ENCODE assay signal across 25 cellular contexts in the genomic region with DNA sequence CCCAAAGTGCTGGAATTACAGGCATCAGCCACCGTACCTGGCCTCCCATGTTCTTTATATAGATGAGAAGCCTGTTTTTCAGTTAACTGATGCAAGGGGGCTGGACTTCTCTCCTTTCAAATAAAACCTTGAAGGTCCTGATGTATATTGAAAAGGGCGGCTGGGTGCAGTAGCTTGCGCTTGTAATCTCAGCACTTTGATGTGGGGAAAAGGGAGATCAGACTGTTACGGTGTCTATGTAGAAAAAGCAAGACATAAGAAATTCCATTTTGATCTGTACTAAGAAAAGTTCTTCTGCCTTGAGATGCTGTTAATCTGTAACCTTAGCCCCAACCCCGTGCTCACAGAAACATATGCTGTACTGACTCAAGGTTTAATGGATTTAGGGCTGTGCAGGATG. TPM values are rescaled to one million over a fixed set of nuclear protein-coding genes. Genes with fewer than 3 reads are reported as not detected.
A peak's percentile ranks its signal among the peaks of the same experiment; 100 is the strongest.
DNase-seq lines count a peak whose midpoint lies in the region; ATAC-seq and TF ChIP-seq lines count a peak whose summit lies in the region.
"Had no signal": no experiment of that assay in that cellular context is flagged by ENCODE, and none has a peak within 500 bp of the region (broad histone marks: within the 10 kb centered on the region; RNA-seq: fewer than 3 reads in every experiment).

No MANE protein-coding gene starts in this region.

- TF ChIP-seq CTCF in RWPE2 (IDR thresholded peaks at IDR 0.05; ENCODE audit: poor library complexity, severe bottlenecking) (no peak), mammary epithelial cell (conservative IDR thresholded peaks at IDR 0.05 in 1 of 2, IDR thresholded peaks at IDR 0.05 in 1 of 2; ENCODE audit: extremely low read depth in 1 of 2, insufficient read depth in 1 of 2, low read depth in 1 of 2, low read length in 2 of 2) (no peak), thyroid gland (IDR thresholded peaks at IDR 0.05) (no peak)

- no peak overlapping the region for H3K4me2 ChIP-seq in mammary epithelial cell (ENCODE audit: insufficient read depth, low read depth, low read length)
- H3K4me2 ChIP-seq: BLaER1 had no signal

- H3K27ac ChIP-seq in RWPE2 (ENCODE audit: poor library complexity, severe bottlenecking) (no peak overlapping the region), mammary epithelial cell (ENCODE audit: insufficient read depth, low read depth, low read length) (no peak overlapping the region), thyroid gland (no peak overlapping the region)
- H3K27ac ChIP-seq: adrenal gland, BLaER1, GM23248 had no signal

- H3K4me3 ChIP-seq in RWPE2 (ENCODE audit: severe bottlenecking) = no peak overlapping the region
- no peak overlapping the region for H3K4me3 ChIP-seq in mammary epithelial cell (replicated peaks in 1 of 3; ENCODE audit: insufficient read depth in 1 of 3, low read depth in 2 of 3, low read length in 3 of 3)
- no peak overlapping the region for H3K4me3 ChIP-seq in thyroid gland (replicated peaks in 1 of 3)
- H3K4me3 ChIP-seq: adrenal gland, BLaER1, GM23248, tibial nerve had no signal

- WGBS in mammary epithelial cell (ENCODE audit: low coverage, missing lambda C conversion rate) = 89% methylated on average over 5 of the region's 5 CpGs
- 96 to 97% methylated on average over 5 of the region's 5 CpGs for WGBS in thyroid gland, 2 donors

- BruUV-seq in mammary epithelial cell (replicated peaks; lab: Mats Ljungman, UMichigan) = no TSS peak

- in situ Hi-C loops in mammary epithelial cell (cut with MboI; ENCODE audit: low sequenced_read_pairs in 2 of 2) = no loop called here

- dilution Hi-C loops in mammary epithelial cell (cut with HindIII; ENCODE audit: low sequenced_read_pairs) = no loop called here

- H3K27me3 ChIP-seq in RWPE2 (ENCODE audit: insufficient read depth, poor library complexity, severe bottlenecking) (no peaks in the 10 kb centered on the region), mammary epithelial cell (ENCODE audit: insufficient read depth, low read length) (no peaks in the 10 kb centered on the region), thyroid gland (no peaks in the 10 kb centered on the region)
- H3K27me3 ChIP-seq: adrenal gland, BLaER1, tibial nerve had no signal

- H4K20me1 ChIP-seq in mammary epithelial cell (ENCODE audit: insufficient read depth, low read length) = no peaks in the 10 kb centered on the region
- H4K20me1 ChIP-seq: BLaER1 had no signal

- H3K36me3 ChIP-seq in RWPE2 (ENCODE audit: low read depth) = no peaks in the 10 kb centered on the region
- H3K36me3 ChIP-seq in mammary epithelial cell (ENCODE audit: insufficient read depth, low read length) = no peaks in the 10 kb centered on the region
- H3K36me3 ChIP-seq in thyroid gland = no peaks in the 10 kb centered on the region
- H3K36me3 ChIP-seq: adrenal gland, tibial nerve had no signal

- no peaks in the 10 kb centered on the region for H3K79me2 ChIP-seq in mammary epithelial cell (ENCODE audit: insufficient read depth, low read length)

- TF ChIP-seq POLR2A in thyroid gland (IDR thresholded peaks at IDR 0.05) = no peak

- intact Hi-C loops in mammary epithelial cell (cut with micrococcal nuclease) = no loop called here
- intact Hi-C loops in thyroid gland (cut with DNase I) = no loop called here

- peak in 5 of 6 experiments; percentile 17 to 61 (median 34) for DNase-seq in stimulated activated naive CD4-positive, alpha-beta T cell (lab: John Stamatoyannopoulos, UW)
- no peak for DNase-seq in stimulated activated naive CD4-positive, alpha-beta T cell treated with Interleukin-2 at 50 U/mL for 16 hours (lab: John Stamatoyannopoulos, UW)
- DNase-seq in RWPE2 (ENCODE audit: low spot score) (peak; percentile 55), mammary epithelial cell (no peak), thyroid gland (no peak)
- DNase-seq in central memory CD4-positive, alpha-beta T cell = peak; percentile 38
- DNase-seq: adrenal gland; Calu3; DMS79 treated with DMSO at 0.1 percent for 48 hours; glutamatergic neuron; GM23248; IMR-90; mesenchymal stem cell; MV-4-11; NCI-H1436; NCI-H2081 treated with DMSO at 0.1 percent for 48 hours; NCI-H226; NCI-H748 treated with DMSO at 0.1 percent for 48 hours; SHP77; stimulated activated CD4-positive, alpha-beta T cell treated with anti-CD3 and anti-CD28 coated beads, Interleukin-2, amount 100 ng/mL, for 24 hours had no signal

- H3K9me3 ChIP-seq in RWPE2 (ENCODE audit: severe bottlenecking) (no peaks in the 10 kb centered on the region), mammary epithelial cell (replicated peaks; ENCODE audit: insufficient read depth, low read length) (no peaks in the 10 kb centered on the region), thyroid gland (no peaks in the 10 kb centered on the region)
- H3K9me3 ChIP-seq: adrenal gland had no signal

- no peak overlapping the region for H3K9ac ChIP-seq in mammary epithelial cell (ENCODE audit: insufficient read depth, low read length)
- H3K9ac ChIP-seq: BLaER1, GM23248 had no signal

- no peak overlapping the region for H2AFZ ChIP-seq in mammary epithelial cell (ENCODE audit: low read depth, low read length)
- H2AFZ ChIP-seq: GM23248 had no signal

- no peaks in the 10 kb centered on the region for H3K4me1 ChIP-seq in RWPE2 (ENCODE audit: insufficient read depth, poor library complexity, severe bottlenecking)
- H3K4me1 ChIP-seq in mammary epithelial cell (ENCODE audit: insufficient read depth, low read length) = no peaks in the 10 kb centered on the region
- H3K4me1 ChIP-seq in thyroid gland = no peaks in the 10 kb centered on the region
- H3K4me1 ChIP-seq: adrenal gland had no signal

- no peak for ATAC-seq in RWPE2 (ENCODE audit: low read depth)
- ATAC-seq in GM21737 (IDR thresholded peaks at IDR 0.05; ENCODE audit: unreplicated experiment) = no peak
- ATAC-seq: left lobe of liver, Panc1 had no signal

- CTCF ChIA-PET in mammary epithelial cell (lab: Charles Lee; ENCODE audit: low non-redundant PET) = no interaction called here

RNA-seq across cellular contexts. Expression of gene SAMHD1, which starts 16.1 kb away (rescaled TPM):
- total RNA-seq in mammary epithelial cell (1 to 10 TPM; 3.8 to 6.7 TPM), thyroid gland (100 to 1,000 TPM in 2 of 4 donors, 10 to 100 TPM in 2; 60.6 to 227 (median 112) TPM)
- polyA plus RNA-seq in mammary epithelial cell = 3.9 TPM
- polyA minus RNA-seq in mammary epithelial cell = 7.9 TPM

Comparison
In these comparisons a context has a peak if more than half of its experiments do, and no peak if none do; other contexts are left out.
1. DNase-seq: peak in stimulated activated naive CD4-positive, alpha-beta T cell (5 of 6), RWPE2 (single experiment) and central memory CD4-positive, alpha-beta T cell (single experiment); none in stimulated activated naive CD4-positive, alpha-beta T cell treated with Interleukin-2 at 50 U/mL for 16 hours (single experiment), mammary epithelial cell (single experiment) and thyroid gland (0 of 2).
2. RNA of gene SAMHD1, which starts 16.1 kb away (total RNA-seq): 60.6 to 227 TPM in thyroid gland; 3.8 to 6.7 TPM in mammary epithelial cell; every median in the first group is over 4 times any median in the second.